Comparison of ENCODE assay signal across 8 cellular contexts in genomic region chr12:53989227-53990113, GRCh38. TPM values are rescaled to one million over a fixed set of nuclear protein-coding genes. Genes with fewer than 3 reads are reported as not detected.
DNase-seq lines count a peak whose midpoint lies in the region; ATAC-seq, FAIRE-seq and TF ChIP-seq lines count a peak whose summit lies in the region.

No MANE protein-coding gene starts in this region.

- no peak for TF ChIP-seq POLR2A in GM12878 (IDR thresholded peaks at IDR 0.05; ENCODE audit: low read depth, low read length)

- SMC1A ChIA-PET in GM12878 (lab: Charles Lee; ENCODE audit: uncharacterized antibody, unreplicated experiment) = no interaction called here

- H3K27ac ChIP-seq in A673 (ENCODE audit: low read depth, low read length, poor library complexity, severe bottlenecking) (peak overlapping the region; percentile 65), GM12878 (ENCODE audit: control insufficient read depth, insufficient read depth) (no peak overlapping the region)

- ATAC-seq in GM12878 (peak; percentile 63), mucosa of descending colon (no peak), HG02973 (IDR thresholded peaks at IDR 0.05; ENCODE audit: unreplicated experiment) (no peak), GM19397 (IDR thresholded peaks at IDR 0.05; ENCODE audit: unreplicated experiment) (no peak)

- no peaks in the 10 kb centered on the region for H3K79me2 ChIP-seq in GM12878 (ENCODE audit: control insufficient read depth, insufficient read depth, low read length)

- peaks cover 3% of the 10 kb centered on the region; the same call in 1 of the 2 replicates for H4K20me1 ChIP-seq in GM12878 (ENCODE audit: control insufficient read depth, insufficient read depth)

- FAIRE-seq in GM12878 (lab: Jason Lieb, UNC) = peak; percentile 76

- H3K27me3 ChIP-seq in A673 (replicated peaks; ENCODE audit: insufficient read depth, low read depth, low read length, poor library complexity) = no peaks in the 10 kb centered on the region
- peaks cover 38 to 60% of the 10 kb centered on the region in 2 experiments for H3K27me3 ChIP-seq in GM12878 (replicated peaks in 1 of 2; ENCODE audit: control insufficient read depth in 2 of 2, insufficient read depth in 2 of 2, low read length in 1 of 2)

- RAD21 ChIA-PET in GM12878 (lab: Charles Lee; ENCODE audit: unreplicated experiment) = interaction anchor here (1.0 to 2.0 kb wide), 4 partner anchors 11 to 199 kb away, joined by 3 to 5 read pairs (median 4); partner anchors contain the start of genes HOXC9 and SMUG1

- H3K9me3 ChIP-seq in A673 (ENCODE audit: low read depth, low read length, poor library complexity, severe bottlenecking) (no peaks in the 10 kb centered on the region), GM12878 (replicated peaks; ENCODE audit: control insufficient read depth, insufficient read depth, low read length) (no peaks in the 10 kb centered on the region), mucosa of descending colon (no peaks in the 10 kb centered on the region)

- H2AFZ ChIP-seq in GM12878 (ENCODE audit: control insufficient read depth, low read depth, low read length) = no peak overlapping the region

- TF ChIP-seq EP300 in GM12878 (IDR thresholded peaks at IDR 0.05; ENCODE audit: borderline replicate concordance in 1 of 2, control insufficient read depth in 1 of 2, low read depth in 2 of 2, low read length in 2 of 2) = 0 out of 4 replicates have a peak, but pooled peaks of 1 of the 2 experiments have one; percentile 18

- H3K9ac ChIP-seq in GM12878 (ENCODE audit: control insufficient read depth, insufficient read depth, low read length) = no peak overlapping the region

- POLR2A ChIA-PET in A673 (lab: Charles Lee; ENCODE audit: low non-redundant PET) (interaction anchor here (0.6 kb wide), 2 partner anchors 27 to 750 kb away, joined by 5 to 11 read pairs; no protein-coding TSS in a partner anchor), GM10248 (lab: Yijun Ruan, JAX) (no interaction called here), GM12878 (lab: Charles Lee) (interaction anchor here (1.0 kb wide), 1 partner anchor 11 kb away, joined by 3 read pairs; the partner anchor contains the start of gene HOXC9)

- BruUV-seq in A673 (replicated peaks; lab: Mats Ljungman, UMichigan) (TSS peak; percentile 23), GM12878 (replicated peaks; lab: Mats Ljungman, UMichigan) (no TSS peak)

- intact Hi-C loops in A673 (cut with micrococcal nuclease; ENCODE audit: unreplicated experiment) = loop anchor here (1.0 to 10.0 kb wide), 2 partner anchors 15 to 385 kb away; no protein-coding TSS in a partner anchor
- intact Hi-C loops in GM12878 (cut with micrococcal nuclease; ENCODE audit: unreplicated experiment) = loop anchor here (5.0 to 10.0 kb wide), 3 partner anchors 195 to 285 kb away; no protein-coding TSS in a partner anchor
- intact Hi-C loops in mucosa of descending colon (cut with DNase I, micrococcal nuclease) = no loop called here

- TF ChIP-seq CTCF in A673 (conservative IDR thresholded peaks at IDR 0.05; ENCODE audit: low read depth, low read length) (peak; percentile 80), GM10248 (IDR thresholded peaks at IDR 0.05; ENCODE audit: control extremely low read depth, extremely low read depth, low read depth, missing control alignments) (peak; percentile 58), GM12878 (IDR thresholded peaks at IDR 0.05 in 2 of 3, conservative IDR thresholded peaks at IDR 0.05 in 1 of 3; ENCODE audit: control insufficient read depth in 2 of 3, extremely low read depth in 1 of 3, insufficient read depth in 1 of 3, low read depth in 3 of 3, low read length in 3 of 3) (peak; percentile 61 to 81 (median 73)), mucosa of descending colon (IDR thresholded peaks at IDR 0.05) (no peak)

- WGBS in GM12878 (ENCODE audit: insufficient coverage, insufficient replicate concordance, low lambda C conversion rate, missing lambda C conversion rate) = 6% methylated on average over 28 of the region's 28 CpGs

- peak; percentile 49 for TF ChIP-seq RAD21 in GM12878 (IDR thresholded peaks at IDR 0.05; ENCODE audit: insufficient read depth, low read depth, low read length)

- H3K36me3 ChIP-seq in A673 (ENCODE audit: insufficient read depth, low read length, poor library complexity, severe bottlenecking) (no peaks in the 10 kb centered on the region), GM12878 (ENCODE audit: control insufficient read depth in 2 of 2, insufficient read depth in 2 of 2, low read length in 1 of 2) (no peaks in the 10 kb centered on the region), mucosa of descending colon (ENCODE audit: low read depth) (no peaks in the 10 kb centered on the region)

- peak overlapping the region; percentile 75 for H3K4me2 ChIP-seq in GM12878 (ENCODE audit: control insufficient read depth, insufficient read depth)

- in situ Hi-C loops in GM12878 (cut with MboI) = no loop called here

- DNase-seq in A673 (ENCODE audit: low spot score) (peak; percentile 94), GM10248 (ENCODE audit: extremely low spot score) (peak; percentile 68), NCI-H187 (lab: John Stamatoyannopoulos, UW) (peak; percentile 39 to 82), GM12878 (ENCODE audit: low read depth, low spot score) (peak; percentile 34), mucosa of descending colon (peak in 2 of 3 donors; percentile 10 to 33), SHP77 treated with DMSO at 0.1 percent for 48 hours (lab: John Stamatoyannopoulos, UW) (no peak)

- CTCF ChIA-PET in A673 (lab: Charles Lee) (interaction anchor here (0.8 to 1.0 kb wide), 2 partner anchors 202 to 218 kb away, joined by 4 to 7 read pairs; no protein-coding TSS in a partner anchor), GM10248 (lab: Yijun Ruan, JAX) (interaction anchor here (0.7 to 5.6 kb wide), 10 partner anchors 17 to 410 kb away, joined by 3 to 74 read pairs (median 17); partner anchors contain the start of genes HOXC5 and HOXC8), GM12878 (lab: Yijun Ruan, JAX) (interaction anchor here (0.8 to 5.5 kb wide), 13 partner anchors 32 to 289 kb away, joined by 3 to 54 read pairs (median 5); no protein-coding TSS in a partner anchor)

- peak overlapping the region; percentile 47 for H3K4me3 ChIP-seq in A673 (ENCODE audit: low read depth, low read length, poor library complexity, severe bottlenecking)
- no peak overlapping the region; the same call in 1 of the 2 replicates for H3K4me3 ChIP-seq in GM12878
- no peak overlapping the region for H3K4me3 ChIP-seq in mucosa of descending colon

- H3K4me1 ChIP-seq in A673 (ENCODE audit: insufficient read depth, low read length, poor library complexity, severe bottlenecking) (peaks cover 76% of the 10 kb centered on the region), GM12878 (ENCODE audit: control insufficient read depth, insufficient read depth, low read length) (peaks cover 10% of the 10 kb centered on the region), mucosa of descending colon (ENCODE audit: low read depth) (peaks cover 22% of the 10 kb centered on the region)

RNA-seq across cellular contexts. Expression of gene HOXC10, which starts 4.5 kb away (rescaled TPM):
- total RNA-seq in A673 (2021) = 27.8 and 30.4 TPM in 2 replicates
- not detected in 2 replicates for total RNA-seq in GM12878 (2013; cell fraction: nucleolus; rRNA removed)
- total RNA-seq in GM12878 (2014; rRNA removed) = not detected in 2 replicates
- total RNA-seq in GM12878 (2014; rRNA removed; fragmentation: Illumina TruSeq; extraction: Trizol) = not detected in 2 replicates
- 0.59 TPM in 1 of 2 replicates, not detected in the other for total RNA-seq in GM12878 (2021)
- polyA plus RNA-seq in GM12878 (2011; ENCODE audit: low read depth) = not detected
- not detected in 2 replicates for polyA plus RNA-seq in GM12878 (2011; rRNA removed)
- polyA plus RNA-seq in GM12878 (2011; cell fraction: cytosol; rRNA removed) = 0.03 TPM in 1 of 2 replicates, not detected in the other
- polyA plus RNA-seq in GM12878 (2011; cell fraction: nucleus; rRNA removed) = not detected in 2 replicates
- not detected in 2 replicates for polyA plus RNA-seq in GM12878 (2012)
- not detected in 2 replicates for polyA plus RNA-seq in GM12878 (2014; fragmentation: Illumina TruSeq; extraction: Trizol)
- not detected for polyA plus RNA-seq in GM12878 (2014; fragmentation: Nextera tagmentation; extraction: Ambion mirVana)
- not detected in 2 replicates for polyA plus RNA-seq in GM12878 (2014; rRNA removed)
- not detected for polyA plus RNA-seq in GM12878 (2016; fragmentation: Nextera tagmentation; extraction: Ambion mirVana)
- polyA minus RNA-seq in GM12878 (2011; rRNA and poly(A)+ RNA removed) = not detected in 2 replicates
- not detected in 2 replicates for polyA minus RNA-seq in GM12878 (2011; cell fraction: cytosol; rRNA and poly(A)+ RNA removed)
- 0.24 TPM in 1 of 2 replicates, not detected in the other for polyA minus RNA-seq in GM12878 (2011; cell fraction: nucleus; rRNA and poly(A)+ RNA removed)
- not detected for total RNA-seq in mucosa of descending colon

RNA-seq across cellular contexts. Expression of gene HOXC9, which starts 10.5 kb away (rescaled TPM):
- total RNA-seq in A673 (2021) (21.1 and 22.3 TPM in 2 replicates), GM12878 (2014; rRNA removed) (not detected in 2 replicates), GM12878 (2014; rRNA removed; fragmentation: Illumina TruSeq; extraction: Trizol) (not detected in 2 replicates), GM12878 (2021) (not detected in 2 replicates), mucosa of descending colon (not detected)
- total RNA-seq in GM12878 (2013; cell fraction: nucleolus; rRNA removed) = 0.69 TPM in 1 of 2 replicates, not detected in the other
- not detected for polyA plus RNA-seq in GM12878 (2011; ENCODE audit: low read depth)
- polyA plus RNA-seq in GM12878 (2011; rRNA removed) (not detected in 2 replicates), GM12878 (2014; fragmentation: Illumina TruSeq; extraction: Trizol) (not detected in 2 replicates), GM12878 (2014; fragmentation: Nextera tagmentation; extraction: Ambion mirVana) (not detected), GM12878 (2014; rRNA removed) (not detected in 2 replicates), GM12878 (2016; fragmentation: Nextera tagmentation; extraction: Ambion mirVana) (not detected)
- not detected in 2 replicates for polyA plus RNA-seq in GM12878 (2011; cell fraction: cytosol; rRNA removed)
- polyA plus RNA-seq in GM12878 (2011; cell fraction: nucleus; rRNA removed) = 0.09 TPM in 1 of 2 replicates, not detected in the other
- 0.07 TPM in 1 of 2 replicates, not detected in the other for polyA plus RNA-seq in GM12878 (2012)
- polyA minus RNA-seq in GM12878 (2011; rRNA and poly(A)+ RNA removed) = not detected in 2 replicates
- not detected in 2 replicates for polyA minus RNA-seq in GM12878 (2011; cell fraction: cytosol; rRNA and poly(A)+ RNA removed)
- polyA minus RNA-seq in GM12878 (2011; cell fraction: nucleus; rRNA and poly(A)+ RNA removed) = not detected in 2 replicates

RNA-seq across cellular contexts. Expression of gene HOTAIR, which starts 14.7 kb away (rescaled TPM):
- total RNA-seq in A673 (2021) (5.4 and 5.5 TPM in 2 replicates), GM12878 (2014; rRNA removed) (not detected in 2 replicates), GM12878 (2014; rRNA removed; fragmentation: Illumina TruSeq; extraction: Trizol) (not detected in 2 replicates), GM12878 (2021) (not detected in 2 replicates), mucosa of descending colon (not detected)
- total RNA-seq in GM12878 (2013; cell fraction: nucleolus; rRNA removed) = not detected in 2 replicates
- polyA plus RNA-seq in GM12878 (2011; ENCODE audit: low read depth) = not detected
- polyA plus RNA-seq in GM12878 (2011; rRNA removed) (not detected in 2 replicates), GM12878 (2014; fragmentation: Illumina TruSeq; extraction: Trizol) (not detected in 2 replicates), GM12878 (2014; fragmentation: Nextera tagmentation; extraction: Ambion mirVana) (not detected), GM12878 (2014; rRNA removed) (not detected in 2 replicates), GM12878 (2016; fragmentation: Nextera tagmentation; extraction: Ambion mirVana) (not detected)
- polyA plus RNA-seq in GM12878 (2011; cell fraction: cytosol; rRNA removed) = not detected in 2 replicates
- not detected in 2 replicates for polyA plus RNA-seq in GM12878 (2011; cell fraction: nucleus; rRNA removed)
- polyA plus RNA-seq in GM12878 (2012) = not detected in 2 replicates
- polyA minus RNA-seq in GM12878 (2011; rRNA and poly(A)+ RNA removed) = not detected in 2 replicates
- polyA minus RNA-seq in GM12878 (2011; cell fraction: cytosol; rRNA and poly(A)+ RNA removed) = not detected in 2 replicates
- polyA minus RNA-seq in GM12878 (2011; cell fraction: nucleus; rRNA and poly(A)+ RNA removed) = not detected in 2 replicates

RNA-seq across cellular contexts. Expression of gene HOXC11, which starts 16.5 kb away (rescaled TPM):
- total RNA-seq in A673 (2021) (5.7 and 7.0 TPM in 2 replicates), GM12878 (2014; rRNA removed) (not detected in 2 replicates), GM12878 (2014; rRNA removed; fragmentation: Illumina TruSeq; extraction: Trizol) (not detected in 2 replicates), GM12878 (2021) (not detected in 2 replicates), mucosa of descending colon (not detected)
- not detected in 2 replicates for total RNA-seq in GM12878 (2013; cell fraction: nucleolus; rRNA removed)
- polyA plus RNA-seq in GM12878 (2011; ENCODE audit: low read depth) = 0.12 TPM
- polyA plus RNA-seq in GM12878 (2011; rRNA removed) (not detected in 2 replicates), GM12878 (2014; fragmentation: Illumina TruSeq; extraction: Trizol) (not detected in 2 replicates), GM12878 (2014; fragmentation: Nextera tagmentation; extraction: Ambion mirVana) (not detected), GM12878 (2014; rRNA removed) (not detected in 2 replicates), GM12878 (2016; fragmentation: Nextera tagmentation; extraction: Ambion mirVana) (not detected)
- polyA plus RNA-seq in GM12878 (2011; cell fraction: cytosol; rRNA removed) = not detected in 2 replicates
- polyA plus RNA-seq in GM12878 (2011; cell fraction: nucleus; rRNA removed) = not detected in 2 replicates
- polyA plus RNA-seq in GM12878 (2012) = not detected in 2 replicates
- polyA minus RNA-seq in GM12878 (2011; rRNA and poly(A)+ RNA removed) = not detected in 2 replicates
- 0.73 TPM in 1 of 2 replicates, not detected in the other for polyA minus RNA-seq in GM12878 (2011; cell fraction: cytosol; rRNA and poly(A)+ RNA removed)
- polyA minus RNA-seq in GM12878 (2011; cell fraction: nucleus; rRNA and poly(A)+ RNA removed) = not detected in 2 replicates

RNA-seq across cellular contexts. Expression of gene HOXC8, which starts 19.3 kb away (rescaled TPM):
- total RNA-seq in A673 (2021) (10.9 and 11.1 TPM in 2 replicates), GM12878 (2014; rRNA removed) (not detected in 2 replicates), GM12878 (2014; rRNA removed; fragmentation: Illumina TruSeq; extraction: Trizol) (not detected in 2 replicates), GM12878 (2021) (not detected in 2 replicates), mucosa of descending colon (not detected)
- total RNA-seq in GM12878 (2013; cell fraction: nucleolus; rRNA removed) = not detected in 2 replicates
- not detected for polyA plus RNA-seq in GM12878 (2011; ENCODE audit: low read depth)
- polyA plus RNA-seq in GM12878 (2011; rRNA removed) (not detected in 2 replicates), GM12878 (2014; fragmentation: Illumina TruSeq; extraction: Trizol) (not detected in 2 replicates), GM12878 (2014; fragmentation: Nextera tagmentation; extraction: Ambion mirVana) (not detected), GM12878 (2014; rRNA removed) (not detected in 2 replicates), GM12878 (2016; fragmentation: Nextera tagmentation; extraction: Ambion mirVana) (not detected)
- not detected in 2 replicates for polyA plus RNA-seq in GM12878 (2011; cell fraction: cytosol; rRNA removed)
- not detected in 2 replicates for polyA plus RNA-seq in GM12878 (2011; cell fraction: nucleus; rRNA removed)
- polyA plus RNA-seq in GM12878 (2012) = not detected in 2 replicates
- polyA minus RNA-seq in GM12878 (2011; rRNA and poly(A)+ RNA removed) = 0.10 TPM in 1 of 2 replicates, not detected in the other
- not detected in 2 replicates for polyA minus RNA-seq in GM12878 (2011; cell fraction: cytosol; rRNA and poly(A)+ RNA removed)
- polyA minus RNA-seq in GM12878 (2011; cell fraction: nucleus; rRNA and poly(A)+ RNA removed) = not detected in 2 replicates

Comparison
In these comparisons a context has a peak if more than half of its experiments do, and no peak if none do; other contexts are left out.
1. RNA of gene HOXC10, which starts 4.5 kb away (total RNA-seq): 27.8 to 30.4 TPM in A673; 0.59 TPM in GM12878 and not detected in mucosa of descending colon; every median in the first group is over 10 times any median in the second.
2. RNA of gene HOXC9, which starts 10.5 kb away (total RNA-seq): 21.1 to 22.3 TPM in A673; 0.69 TPM in GM12878 and not detected in mucosa of descending colon; every median in the first group is over 10 times any median in the second.
3. intact Hi-C loops: an anchor here in A673 (1.0 to 10.0 kb wide) and GM12878 (5.0 to 10.0 kb wide); none called in mucosa of descending colon.